Comparison of ENCODE assay signal across 14 cellular contexts in genomic region chr3:24042174-24042878, GRCh38.
DNase-seq lines count a peak whose midpoint lies in the region; ATAC-seq and TF ChIP-seq lines count a peak whose summit lies in the region.
"Had no signal": no experiment of that assay in that cellular context is flagged by ENCODE, and none has a peak within 500 bp of the region (broad histone marks: within the 10 kb centered on the region; RNA-seq: fewer than 3 reads in every experiment).

No MANE protein-coding gene starts in this region.

- H3K4me1 ChIP-seq in esophagus (ENCODE audit: control insufficient read depth in 2 of 2, insufficient read depth in 2 of 2, low read length in 1 of 2) (peaks cover 0 to 2% of the 10 kb centered on the region in 2 donors), left lung (peaks cover 0 to 5% of the 10 kb centered on the region in 2 donors), skeletal muscle tissue (ENCODE audit: control insufficient read depth in 3 of 3, insufficient read depth in 3 of 3, low read length in 3 of 3) (peaks cover 0 to 9% (median 3%) of the 10 kb centered on the region in 3 donors)

- intact Hi-C loops in left lung (cut with DNase I) = no loop called here

- no peaks in the 10 kb centered on the region for H3K27me3 ChIP-seq in esophagus (ENCODE audit: control insufficient read depth in 1 of 2, insufficient read depth in 2 of 2, low read length in 2 of 2)
- H3K27me3 ChIP-seq in left lung = no peaks in the 10 kb centered on the region
- H3K27me3 ChIP-seq in skeletal muscle tissue (ENCODE audit: control insufficient read depth in 3 of 3, insufficient read depth in 3 of 3, low read length in 3 of 3) = no peaks in the 10 kb centered on the region
- H3K27me3 ChIP-seq: BLaER1 had no signal

- 27 to 40% methylated on average over 8 of the region's 8 CpGs for WGBS in esophagus, 2 donors

- ATAC-seq in left lung = peak; percentile 74
- ATAC-seq in GM18868 (IDR thresholded peaks at IDR 0.05; ENCODE audit: unreplicated experiment) = no peak
- ATAC-seq: K562; stimulated activated naive B cell treated with anti-CD40 and anti-IgM and Interleukin-4, amounts not matched to agents 10 μg/mL and 1 μg/mL and 100 μg/mL, for 72 hours had no signal

- H3K9me3 ChIP-seq in esophagus (ENCODE audit: control insufficient read depth in 2 of 2, insufficient read depth in 1 of 2, low read depth in 1 of 2, low read length in 1 of 2) = no peaks in the 10 kb centered on the region
- H3K9me3 ChIP-seq in left lung = no peaks in the 10 kb centered on the region
- no peaks in the 10 kb centered on the region for H3K9me3 ChIP-seq in skeletal muscle tissue (ENCODE audit: control insufficient read depth in 3 of 3, low read length in 3 of 3)
- H3K9me3 ChIP-seq: BLaER1 had no signal

- H3K27ac ChIP-seq in esophagus (ENCODE audit: low read depth in 2 of 2, low read length in 1 of 2) (peak overlapping the region; percentile 36 to 79), left lung (peak overlapping the region; percentile 43 to 57), skeletal muscle tissue (ENCODE audit: low read depth, low read length) (peak overlapping the region; percentile 56)
- H3K27ac ChIP-seq: BLaER1 had no signal

- DNase-seq in Ammon's horn (ENCODE audit: low spot score) = peak; percentile 36
- DNase-seq in left lung = no peak
- DNase-seq in DMS53 (lab: John Stamatoyannopoulos, UW) = no peak
- no peak for DNase-seq in HK-2 (ENCODE audit: unreplicated experiment)
- DNase-seq in NCI-H82 (lab: John Stamatoyannopoulos, UW) = no peak
- DNase-seq: activated effector memory CD4-positive, alpha-beta T cell treated with anti-CD3 and anti-CD28 coated beads, Interleukin-2, amount 50 U/mL, for 16 hours; naive B cell; NCI-H1930; stimulated activated naive B cell treated with anti-CD40 and anti-IgM and Interleukin-4, amounts not matched to agents 10 μg/mL and 1 μg/mL and 100 μg/mL, for 72 hours had no signal

- TF ChIP-seq CTCF in left lung (IDR thresholded peaks at IDR 0.05) = no peak

- H3K9ac ChIP-seq in skeletal muscle tissue (ENCODE audit: low read depth in 1 of 3, low read length in 3 of 3) = peak overlapping the region in 1 of 3 donors; percentile 9
- H3K9ac ChIP-seq: BLaER1 had no signal

- H3K36me3 ChIP-seq in esophagus (ENCODE audit: control insufficient read depth in 2 of 2, insufficient read depth in 2 of 2, low read length in 1 of 2) (no peaks in the 10 kb centered on the region), left lung (no peaks in the 10 kb centered on the region), skeletal muscle tissue (ENCODE audit: control insufficient read depth in 3 of 3, insufficient read depth in 3 of 3, low read length in 3 of 3) (no peaks in the 10 kb centered on the region)
- H3K36me3 ChIP-seq: BLaER1 had no signal

- H3K4me3 ChIP-seq in esophagus (ENCODE audit: low read depth in 1 of 2, low read length in 2 of 2) (no peak overlapping the region), left lung (no peak overlapping the region), skeletal muscle tissue (ENCODE audit: low read length in 3 of 3) (peak overlapping the region in 1 of 3 donors; percentile 39)
- H3K4me3 ChIP-seq: BLaER1, K562 had no signal
